In the genomic region with DNA sequence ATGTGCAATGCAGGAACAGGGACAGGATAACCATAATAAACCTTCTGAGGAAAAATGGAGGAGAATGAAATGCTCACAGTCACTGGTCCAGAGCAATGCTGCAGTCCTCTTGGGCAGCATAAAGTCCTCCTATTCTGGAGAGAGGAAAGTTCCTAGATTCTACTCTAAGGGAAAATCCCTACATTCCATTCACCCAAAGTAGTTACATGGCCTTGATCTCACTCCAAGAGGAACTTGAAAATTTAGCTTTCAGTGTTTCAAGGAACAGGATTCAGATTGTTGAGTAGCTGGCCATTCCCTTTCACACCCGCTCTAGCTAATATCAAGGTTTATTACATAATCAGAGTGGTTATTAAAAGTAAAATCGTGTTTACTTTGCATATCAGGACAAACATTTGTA, we compare ENCODE assay signal across 23 cellular contexts.
"Had no signal": no experiment of that assay in that cellular context is flagged by ENCODE, and none has a peak within 500 bp of the region (broad histone marks: within the 10 kb centered on the region; RNA-seq: fewer than 3 reads in every experiment).

No MANE protein-coding gene starts in this region.

- H3K4me3 ChIP-seq: ascending aorta, esophagus squamous epithelium, mucosa of descending colon, right lobe of liver, suprapubic skin, transverse colon, vagina had no signal

- H3K36me3 ChIP-seq: ascending aorta, esophagus squamous epithelium, right lobe of liver, suprapubic skin, transverse colon, vagina had no signal

- H3K27ac ChIP-seq: ascending aorta, esophagus squamous epithelium, right lobe of liver, suprapubic skin, transverse colon, vagina had no signal

- DNase-seq: activated CD4-positive, alpha-beta T cell treated with anti-CD3 and anti-CD28 coated beads, Interleukin-2, amount 50 U/mL, for 1 hour; activated CD8-positive, alpha-beta memory T cell treated with anti-CD3 and anti-CD28 coated beads for 24 hours; activated CD8-positive, alpha-beta memory T cell treated with anti-CD3 and anti-CD28 coated beads, Interleukin-2, amount 50 U/mL, for 48 hours; activated effector memory CD4-positive, alpha-beta T cell treated with anti-CD3 and anti-CD28 coated beads, Interleukin-2, amount 50 U/mL, for 16 hours; activated naive CD4-positive, alpha-beta T cell treated with anti-CD3 and anti-CD28 coated beads, Interleukin-2, amount 50 U/mL, for 16 hours; activated T-cell treated with anti-CD3 and anti-CD28 coated beads, Interleukin-2, amount 50 U/mL, for 48 hours; cerebellar nuclear complex; effector memory CD8-positive, alpha-beta T cell; esophagus squamous epithelium; foreskin melanocyte; mucosa of descending colon; naive thymus-derived CD4-positive, alpha-beta T cell; right lobe of liver; small intestine; stimulated activated CD4-positive, alpha-beta T cell treated with anti-CD3 and anti-CD28 coated beads, Interleukin-15, amount 100 ng/mL, for 24 hours; stimulated activated CD4-positive, alpha-beta T cell treated with anti-CD3 and anti-CD28 coated beads, Interleukin-4, amount 100 ng/mL, for 1 hour; stimulated activated naive CD8-positive, alpha-beta T cell treated with anti-CD3 and anti-CD28 coated beads, Interleukin-15, amount 100 ng/mL, for 72 hours; transverse colon had no signal

- H3K4me1 ChIP-seq: ascending aorta, esophagus squamous epithelium, right lobe of liver, suprapubic skin, transverse colon, vagina had no signal

- H3K27me3 ChIP-seq: ascending aorta, esophagus squamous epithelium, right lobe of liver, suprapubic skin, transverse colon, vagina had no signal

- H3K9me3 ChIP-seq: ascending aorta, esophagus squamous epithelium, right lobe of liver, suprapubic skin, transverse colon, vagina had no signal

- ATAC-seq: activated CD4-positive, CD25-positive, alpha-beta regulatory T cell treated with anti-CD3 and anti-CD28 coated beads, Interleukin-2, amount 50 U/mL, for 24 hours; effector memory CD8-positive, alpha-beta T cell; left lobe of liver; mucosa of descending colon; naive thymus-derived CD4-positive, alpha-beta T cell; right lobe of liver; stimulated activated naive CD8-positive, alpha-beta T cell treated with anti-CD3 and anti-CD28 coated beads, Interleukin-15, amount 100 ng/mL, for 72 hours had no signal
